In genomic region chr18:26579941-26580618, GRCh38 we compare ENCODE assay signal across 1 cellular context.
TF ChIP-seq lines count a peak whose summit lies in the region.

No MANE protein-coding gene starts in this region.

TF ChIP-seq in A549, 52 proteins besides CTCF, POLR2A, EP300 and RAD21 (continued from another document):
- TF ChIP-seq USF2 (IDR thresholded peaks at IDR 0.05) (no peak), CHD2 (IDR thresholded peaks at IDR 0.05; ENCODE audit: low read length, partially characterized antibody) (no peak), KDM1A (IDR thresholded peaks at IDR 0.05; ENCODE audit: low read depth) (no peak), HEYL (CRISPR knock-in tag; IDR thresholded peaks at IDR 0.05) (no peak), NR3C1 (IDR thresholded peaks at IDR 0.05) (no peak), SREBF2 (IDR thresholded peaks at IDR 0.05) (no peak), RARB (CRISPR knock-in tag; IDR thresholded peaks at IDR 0.05) (no peak), ATOH8 (CRISPR knock-in tag; IDR thresholded peaks at IDR 0.05; ENCODE audit: low read depth) (no peak), TFCP2L1 (CRISPR knock-in tag; IDR thresholded peaks at IDR 0.05) (no peak), REST (IDR thresholded peaks at IDR 0.05) (no peak), NPAS2 (CRISPR knock-in tag; IDR thresholded peaks at IDR 0.05; ENCODE audit: borderline replicate concordance) (no peak), CEBPB (IDR thresholded peaks at IDR 0.05) (no peak), RNF2 (IDR thresholded peaks at IDR 0.05; ENCODE audit: borderline replicate concordance, low read depth) (no peak), JUN (IDR thresholded peaks at IDR 0.05) (0 out of 5 replicates have a peak, but pooled peaks of 1 of the 2 experiments have one; percentile 32), SMC3 (IDR thresholded peaks at IDR 0.05) (no peak), EHF (CRISPR knock-in tag; IDR thresholded peaks at IDR 0.05) (no peak), FOSL2 (IDR thresholded peaks at IDR 0.05) (peak; percentile 25; the same call in 1 of the 2 replicates), FOSL2 (CRISPR knock-in tag; IDR thresholded peaks at IDR 0.05) (peak; percentile 82), HDAC2 (IDR thresholded peaks at IDR 0.05) (no peak), ZSCAN20 (CRISPR knock-in tag; IDR thresholded peaks at IDR 0.05) (no peak), GATA3 (IDR thresholded peaks at IDR 0.05; ENCODE audit: borderline replicate concordance) (peak; percentile 25; the same call in 1 of the 2 replicates), HMGXB4 (CRISPR knock-in tag; IDR thresholded peaks at IDR 0.05; ENCODE audit: borderline replicate concordance) (no peak)
TF ChIP-seq in A549: peak in this region for 4.
